Comparison of ENCODE assay signal across 28 cellular contexts in the genomic region with DNA sequence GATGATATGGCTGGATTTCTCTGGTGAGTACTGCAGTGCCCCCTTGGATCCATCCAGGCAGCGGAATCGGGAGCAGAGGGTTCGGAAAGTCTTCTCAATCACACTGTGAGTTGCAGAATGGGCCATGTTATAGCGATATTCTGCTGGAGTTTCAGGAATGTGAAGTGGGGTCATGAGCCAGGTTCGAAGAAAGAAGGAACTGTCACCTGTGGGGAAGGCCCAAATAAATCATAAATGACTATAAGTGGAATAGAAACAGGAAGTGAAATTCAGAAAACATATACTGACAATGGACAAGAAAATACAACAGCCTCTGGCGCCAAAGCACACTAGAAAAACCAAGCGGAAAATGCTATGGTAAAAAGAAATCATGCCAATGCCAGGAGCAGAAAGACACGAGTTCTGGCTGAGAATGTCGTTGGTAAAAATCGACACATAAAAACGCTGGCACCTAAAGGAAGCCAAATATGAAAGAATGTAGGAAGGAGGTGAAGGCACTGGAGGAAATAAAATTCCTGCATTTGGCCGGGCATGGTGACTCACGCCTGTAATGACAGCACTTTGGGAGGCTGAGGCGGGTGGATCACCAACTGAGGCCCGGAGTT. TPM values are rescaled to one million over a fixed set of nuclear protein-coding genes. Genes with fewer than 3 reads are reported as not detected.
DNase-seq lines count a peak whose midpoint lies in the region; ATAC-seq and TF ChIP-seq lines count a peak whose summit lies in the region.
"Had no signal": no experiment of that assay in that cellular context is flagged by ENCODE, and none has a peak within 500 bp of the region (broad histone marks: within the 10 kb centered on the region; RNA-seq: fewer than 3 reads in every experiment).

No MANE protein-coding gene starts in this region.

- no peak overlapping the region for H2AFZ ChIP-seq in OCI-LY7 (ENCODE audit: low read length)
- H2AFZ ChIP-seq: GM23338 had no signal

- H3K9me3 ChIP-seq in OCI-LY7 (ENCODE audit: low read length): no peaks in the 10 kb centered on the region
- H3K9me3 ChIP-seq: A549, esophagus squamous epithelium, gastroesophageal sphincter, tibial artery had no signal

- ATAC-seq in GM19351 (IDR thresholded peaks at IDR 0.05; ENCODE audit: unreplicated experiment) (peak; percentile 55), GM21825 (IDR thresholded peaks at IDR 0.05; ENCODE audit: unreplicated experiment) (no peak)
- ATAC-seq: A549; activated CD8-positive, alpha-beta T cell treated with anti-CD3 and anti-CD28 coated beads for 36 hours; gastroesophageal sphincter; GM23338; stimulated activated naive CD8-positive, alpha-beta T cell treated with anti-CD3 and anti-CD28 coated beads, Interleukin-15, Interleukin-2, amounts not matched to agents 100 U/mL and 50 U/mL, for 24 hours had no signal

- CTCF ChIA-PET in GM10248 (lab: Yijun Ruan, JAX): interaction anchor here (1.1 kb wide), 1 partner anchor 10 kb away, joined by 5 read pairs; a partner anchor contains a TSS
- CTCF ChIA-PET in OCI-LY7 (lab: Charles Lee; ENCODE audit: unreplicated experiment): no interaction called here

- H3K4me2 ChIP-seq in OCI-LY7 (ENCODE audit: low read length): peak overlapping the region; percentile 42
- H3K4me2 ChIP-seq: A549, GM23338 had no signal

- DNase-seq in GM10248 (ENCODE audit: extremely low spot score) (peak; percentile 63), OCI-LY7 (ENCODE audit: low spot score) (peak; percentile 39), mesenteric fat pad (ENCODE audit: low spot score) (peak; percentile 45), OCI-M2 (lab: John Stamatoyannopoulos, UW; ENCODE audit: unreplicated experiment) (no peak), Kasumi-1 (lab: John Stamatoyannopoulos, UW) (no peak)
- no peak for DNase-seq in activated CD4-positive, CD25-positive, alpha-beta regulatory T cell treated with anti-CD3 and anti-CD28 coated beads, Interleukin-2, amount 50 U/mL, for 72 hours
- DNase-seq: activated CD8-positive, alpha-beta T cell treated with anti-CD3 and anti-CD28 coated beads for 36 hours; activated naive CD4-positive, alpha-beta T cell; COR-L47; DND-41; endodermal cell; esophagus squamous epithelium; NCI-H1105; NCI-H2029 treated with DMSO at 0.1 percent for 48 hours; NCI-H226; NCI-H82; occipital lobe; stimulated activated CD4-positive, alpha-beta T cell treated with anti-CD3 and anti-CD28 coated beads, Interleukin-2, amount 100 ng/mL, for 48 hours; stimulated activated naive CD8-positive, alpha-beta T cell treated with anti-CD3 and anti-CD28 coated beads, Interleukin-15, Interleukin-2, amounts not matched to agents 100 U/mL and 50 U/mL, for 24 hours; tibial artery; WERI-Rb-1 had no signal

- no peaks in the 10 kb centered on the region for H4K20me1 ChIP-seq in OCI-LY7 (ENCODE audit: insufficient read depth, low read length)

- no peaks in the 10 kb centered on the region for H3K79me2 ChIP-seq in OCI-LY7 (ENCODE audit: insufficient read depth, low read depth, low read length)

- no peaks in the 10 kb centered on the region for H3K9me2 ChIP-seq in OCI-LY7 (ENCODE audit: insufficient read depth, low read length)

- POLR2A ChIA-PET in GM10248 (lab: Yijun Ruan, JAX): no interaction called here
- POLR2A ChIA-PET in OCI-LY7 (lab: Charles Lee): interaction anchor here (1.1 kb wide), 1 partner anchor 97 kb away, joined by 3 read pairs; a partner anchor contains a TSS

- peaks cover 6% of the 10 kb centered on the region; the same call in 1 of the 2 replicates for H3K36me3 ChIP-seq in OCI-LY7 (ENCODE audit: insufficient read depth, low read length)

- intact Hi-C loops in OCI-LY7 (cut with micrococcal nuclease; ENCODE audit: unreplicated experiment): no loop called here

- H3K4me1 ChIP-seq in OCI-LY7 (ENCODE audit: insufficient read depth, low read length, poor library complexity, severe bottlenecking): peaks cover 24% of the 10 kb centered on the region
- H3K4me1 ChIP-seq: A549, tibial artery had no signal

- BruUV-seq in OCI-LY7 (replicated peaks; lab: Mats Ljungman, UMichigan): no TSS peak

- TF ChIP-seq CTCF in GM10248 (IDR thresholded peaks at IDR 0.05; ENCODE audit: control extremely low read depth, extremely low read depth, low read depth, missing control alignments) (no peak), OCI-LY7 (conservative IDR thresholded peaks at IDR 0.05; ENCODE audit: low read length) (no peak)

- H3K27ac ChIP-seq in OCI-LY7 (ENCODE audit: low read depth, low read length, poor library complexity, severe bottlenecking): no peak overlapping the region
- H3K27ac ChIP-seq: A549, coronary artery, esophagus squamous epithelium, gastroesophageal sphincter, tibial artery, WERI-Rb-1 had no signal

- H3K4me3 ChIP-seq in OCI-LY7 (ENCODE audit: low read depth, low read length, poor library complexity, severe bottlenecking): no peak overlapping the region
- H3K4me3 ChIP-seq: A549, coronary artery, esophagus squamous epithelium, gastroesophageal sphincter, GM23338, lung, tibial artery had no signal

RNA-seq across cellular contexts. Expression of a gene that starts 10.0 kb away (rescaled TPM):
- total RNA-seq in OCI-LY7 (2014; rRNA removed; shearing (Covaris generic)): 21.8 and 24.6 TPM in 2 replicates
- 30.7 and 35.2 TPM in 2 replicates for total RNA-seq in OCI-LY7 (2022)
- 22.3 TPM for total RNA-seq in mesenteric fat pad

RNA-seq across cellular contexts. Expression of a gene that starts 13.2 kb away (rescaled TPM):
- total RNA-seq in OCI-LY7 (2014; rRNA removed; shearing (Covaris generic)): 4.8 and 5.2 TPM in 2 replicates
- 7.1 and 8.4 TPM in 2 replicates for total RNA-seq in OCI-LY7 (2022)
- total RNA-seq in mesenteric fat pad: 4.9 TPM

RNA-seq across cellular contexts. Expression of a gene that starts 13.5 kb away (rescaled TPM):
- 53.2 and 60.6 TPM in 2 replicates for total RNA-seq in OCI-LY7 (2014; rRNA removed; shearing (Covaris generic))
- total RNA-seq in OCI-LY7 (2022) (46.4 and 68.6 TPM in 2 replicates), mesenteric fat pad (49.7 TPM)

Comparison
In these comparisons a context has a peak if more than half of its experiments do, and no peak if none do; other contexts are left out.
1. DNase-seq: peak in GM10248 (single experiment), OCI-LY7 (single experiment) and mesenteric fat pad (single experiment); none in OCI-M2 (single experiment), activated CD4-positive, CD25-positive, alpha-beta regulatory T cell treated with anti-CD3 and anti-CD28 coated beads, Interleukin-2, amount 50 U/mL, for 72 hours (single experiment) and Kasumi-1 (0 of 2).